8 cellular contexts compared by ENCODE assay signal in genomic region chr14:67816326-67817009, GRCh38. TPM values are rescaled to one million over a fixed set of nuclear protein-coding genes. Genes with fewer than 3 reads are reported as not detected.
DNase-seq lines count a peak whose midpoint lies in the region; ATAC-seq and TF ChIP-seq lines count a peak whose summit lies in the region.

TSS of gene ZFYVE26 (minus strand) at chr14:67816590. CDS start at chr14:67815963, 627 bp downstream.

- no peak within 1 kb of the TSS for H2BK15ac ChIP-seq in IMR-90 (ENCODE audit: low read depth, low read length)

- H3K9me1 ChIP-seq in IMR-90 (ENCODE audit: insufficient read depth, low read length): peaks cover 3% of the 10 kb centered on the region; the same call in 1 of the 2 replicates

- no peaks in the 10 kb centered on the region for H4K20me1 ChIP-seq in IMR-90 (ENCODE audit: insufficient read depth, low read length)

- DNase-seq in DMS 273 (lab: John Stamatoyannopoulos, UW; ENCODE audit: unreplicated experiment) (peak; percentile 99), IMR-90 (peak; percentile 94), OCI-M1 (lab: John Stamatoyannopoulos, UW) (peak; percentile 97), activated T-cell treated with anti-CD3 and anti-CD28 coated beads for 24 hours (ENCODE audit: low read depth) (peak; percentile 86), epithelial cell of prostate (ENCODE audit: low read depth, low spot score) (peak; percentile 87), mucosa of descending colon (peak; percentile 89 to 97 (median 91))
- DNase-seq in stimulated activated CD8-positive, alpha-beta memory T cell treated with anti-CD3 and anti-CD28 coated beads, Interleukin-4, amount 100 ng/mL, for 24 hours (ENCODE audit: low read depth): peak; percentile 77

- ATAC-seq in GM21528 (IDR thresholded peaks at IDR 0.05; ENCODE audit: low FRiP score, unreplicated experiment): peak; percentile 89
- ATAC-seq in IMR-90 (ENCODE audit: low read depth): peak; percentile 95
- peak; percentile 90 for ATAC-seq in mucosa of descending colon

- dilution Hi-C loops in IMR-90 (cut with HindIII; ENCODE audit: low sequenced_read_pairs, unreplicated experiment): no loop called here

- no peak for TF ChIP-seq RAD21 in IMR-90 (IDR thresholded peaks at IDR 0.05; ENCODE audit: low read length)

- H3K36me3 ChIP-seq in IMR-90 (ENCODE audit: control insufficient read depth, insufficient read depth, low read length) (no peaks in the 10 kb centered on the region), mucosa of descending colon (ENCODE audit: low read depth) (no peaks in the 10 kb centered on the region)

- H3K14ac ChIP-seq in IMR-90 (replicated peaks; ENCODE audit: low read depth, low read length): 0 out of 2 replicates have a peak within 1 kb of the TSS, but pooled peaks have one; percentile 32

- H4K91ac ChIP-seq in IMR-90 (ENCODE audit: insufficient read depth, low read depth, low read length): peak within 1 kb of the TSS; percentile 17

- peaks cover 6 to 35% of the 10 kb centered on the region in 2 experiments for H3K79me1 ChIP-seq in IMR-90 (ENCODE audit: low read depth in 1 of 2, low read length in 2 of 2)

- intact Hi-C loops in IMR-90 (cut with micrococcal nuclease) (no loop called here), mucosa of descending colon (cut with DNase I, micrococcal nuclease) (no loop called here)

- H3K18ac ChIP-seq in IMR-90 (ENCODE audit: low read depth, low read length): no peak within 1 kb of the TSS

- 0 out of 2 replicates have a peak within 1 kb of the TSS, but pooled peaks have one; percentile 20 for H3K56ac ChIP-seq in IMR-90 (ENCODE audit: extremely low read depth, insufficient read depth, low read length)

- H2BK120ac ChIP-seq in IMR-90 (ENCODE audit: low read depth, low read length): no peak within 1 kb of the TSS

- no peak within 1 kb of the TSS for H2AK5ac ChIP-seq in IMR-90 (ENCODE audit: low read depth, low read length)

- H2BK5ac ChIP-seq in IMR-90 (ENCODE audit: low read depth, low read length, poor library complexity, severe bottlenecking): peak within 1 kb of the TSS; percentile 16

- 0% methylated on average over 3 of the region's 26 CpGs; no CpG with 5 or more reads in 1 of the 2 experiments for WGBS in IMR-90 (ENCODE audit: extremely low coverage in 2 of 2, insufficient read length in 1 of 2), 2 experiments

- in situ Hi-C loops in IMR-90 (cut with MboI; ENCODE audit: low sequenced_read_pairs): no loop called here

- H3K9me3 ChIP-seq in IMR-90 (ENCODE audit: control insufficient read depth, insufficient read depth, low read length) (no peaks in the 10 kb centered on the region), mucosa of descending colon (no peaks in the 10 kb centered on the region)

- peak within 1 kb of the TSS; percentile 45 for H3K27ac ChIP-seq in IMR-90 (ENCODE audit: insufficient read depth, low read length)
- peak within 1 kb of the TSS; percentile 63 for H3K27ac ChIP-seq in epithelial cell of prostate

- H4K5ac ChIP-seq in IMR-90 (ENCODE audit: low read depth, low read length): peak within 1 kb of the TSS; percentile 91

- 0 out of 2 replicates have a peak within 1 kb of the TSS, but pooled peaks have one; percentile 33 for H3K23ac ChIP-seq in IMR-90 (ENCODE audit: low read depth, low read length)

- H3K4me1 ChIP-seq in IMR-90 (ENCODE audit: control insufficient read depth, insufficient read depth, low read length) (peaks cover 2% of the 10 kb centered on the region; the same call in 1 of the 2 replicates), mucosa of descending colon (ENCODE audit: low read depth) (peaks cover 24% of the 10 kb centered on the region)

- peak within 1 kb of the TSS; percentile 55 for H3K9ac ChIP-seq in IMR-90 (ENCODE audit: low read depth, low read length)

- no peak for TF ChIP-seq CTCF in IMR-90 (conservative IDR thresholded peaks at IDR 0.05; ENCODE audit: low read depth, low read length)
- no peak for TF ChIP-seq CTCF in mucosa of descending colon (IDR thresholded peaks at IDR 0.05)

- H3K4me2 ChIP-seq in IMR-90 (ENCODE audit: low read depth, low read length): peak within 1 kb of the TSS; percentile 89

- H4K8ac ChIP-seq in IMR-90 (ENCODE audit: low read depth in 2 of 2, low read length in 2 of 2): peak within 1 kb of the TSS; percentile 82 to 84

- POLR2A ChIA-PET in IMR-90 (lab: Charles Lee; ENCODE audit: unreplicated experiment): interaction anchor here (0.6 to 0.7 kb wide), 2 partner anchors 307 to 1288 kb away, joined by 3 to 4 read pairs; no protein-coding TSS in a partner anchor

- H3K4me3 ChIP-seq in IMR-90 (ENCODE audit: insufficient read depth, low read depth, low read length) (peak within 1 kb of the TSS; percentile 78), mucosa of descending colon (peak within 1 kb of the TSS; percentile 65)

- no TSS peak for BruUV-seq in IMR-90 (replicated peaks; lab: Mats Ljungman, UMichigan)

- CTCF ChIA-PET in IMR-90 (lab: Yijun Ruan, JAX): interaction anchor here (1.0 kb wide), 1 partner anchor 22 kb away, joined by 3 read pairs; no protein-coding TSS in a partner anchor

- H2BK20ac ChIP-seq in IMR-90 (ENCODE audit: low read depth, low read length): no peak within 1 kb of the TSS

- peak within 1 kb of the TSS; percentile 55 for H3K4ac ChIP-seq in IMR-90 (ENCODE audit: low read depth, low read length)

- H2AFZ ChIP-seq in IMR-90 (replicated peaks; ENCODE audit: low read length, poor library complexity): peak within 1 kb of the TSS; percentile 94

- H3K27me3 ChIP-seq in IMR-90 (ENCODE audit: control insufficient read depth, insufficient read depth, low read length): no peaks in the 10 kb centered on the region

- H2AK9ac ChIP-seq in IMR-90 (replicated peaks; ENCODE audit: low read depth, low read length, poor library complexity): peak within 1 kb of the TSS; percentile 71

- TF ChIP-seq POLR2A in IMR-90 (IDR thresholded peaks at IDR 0.05; ENCODE audit: low read depth, low read length): no peak; the same call in 1 of the 2 replicates

TF ChIP-seq in IMR-90, 13 proteins besides CTCF, POLR2A, EP300 and RAD21:
- TF ChIP-seq BHLHE40 (IDR thresholded peaks at IDR 0.05; ENCODE audit: low read depth, low read length): peak; percentile 80; the same call in 1 of the 2 replicates
- TF ChIP-seq ELK1 (IDR thresholded peaks at IDR 0.05; ENCODE audit: borderline replicate concordance, low read depth, low read length): no peak
- TF ChIP-seq MAZ (IDR thresholded peaks at IDR 0.05; ENCODE audit: borderline replicate concordance, low read depth, low read length): peak; percentile 82
- TF ChIP-seq USF2 (IDR thresholded peaks at IDR 0.05; ENCODE audit: low read depth, low read length): peak; percentile 98
- TF ChIP-seq MXI1 (IDR thresholded peaks at IDR 0.05; ENCODE audit: borderline replicate concordance, low read depth, low read length): peak; percentile 48; the same call in 1 of the 2 replicates

RNA-seq across cellular contexts. Expression of gene ZFYVE26, which starts in this region (rescaled TPM):
- total RNA-seq in IMR-90 (2012; rRNA removed) (10.3 and 11.1 TPM in 2 replicates), mucosa of descending colon (10 to 100 TPM; 23.4 to 31.7 (median 29.1) TPM)
- polyA plus RNA-seq in IMR-90 (2012; rRNA removed): 6.0 and 6.6 TPM in 2 replicates
- 2.8 and 3.2 TPM in 2 replicates for polyA plus RNA-seq in IMR-90 (2012; cell fraction: cytosol; rRNA removed)
- polyA plus RNA-seq in IMR-90 (2012; cell fraction: nucleus; rRNA removed; ENCODE audit: low replicate concordance): 10.0 and 16.7 TPM in 2 replicates

Comparison
In these comparisons a context has a peak if more than half of its experiments do, and no peak if none do; other contexts are left out.
1. Peak in every context shown above with its lines: DNase-seq, ATAC-seq, H3K4me3 ChIP-seq and H3K27ac ChIP-seq.